In genomic region chr13:30006246-30006645, GRCh38 we compare ENCODE assay signal across 16 cellular contexts.
"Had no signal": no experiment of that assay in that cellular context is flagged by ENCODE, and none has a peak within 500 bp of the region (broad histone marks: within the 10 kb centered on the region; RNA-seq: fewer than 3 reads in every experiment).

No MANE protein-coding gene starts in this region.

- ATAC-seq: activated T-cell treated with anti-CD3 and anti-CD28 coated beads, Interleukin-2, amount 50 U/mL, for 4 hours; gastrocnemius medialis; lower lobe of right lung; sciatic nerve had no signal

- H3K27ac Mint-ChIP-seq: mesothelial cell of epicardium, nephron had no signal

- H3K9me3 ChIP-seq: gastrocnemius medialis, lower lobe of right lung, thoracic aorta, upper lobe of left lung had no signal

- H3K4me1 Mint-ChIP-seq: mesothelial cell of epicardium, nephron had no signal

- H3K9me3 Mint-ChIP-seq: activated T-cell treated with anti-CD3 and anti-CD28 coated beads, Interleukin-2, amount 50 U/mL, for 4 hours; mesothelial cell of epicardium; nephron had no signal

- H3K36me3 Mint-ChIP-seq: mesothelial cell of epicardium had no signal

- H3K36me3 ChIP-seq: gastrocnemius medialis, lower lobe of right lung, thoracic aorta, upper lobe of left lung had no signal

- H3K27ac ChIP-seq: gastrocnemius medialis, lower lobe of right lung, thoracic aorta, upper lobe of left lung had no signal

- H3K4me3 ChIP-seq: gastrocnemius medialis, lower lobe of right lung, smooth muscle cell, thoracic aorta, upper lobe of left lung had no signal

- H3K4me2 ChIP-seq: smooth muscle cell had no signal

- H3K4me1 ChIP-seq: gastrocnemius medialis, lower lobe of right lung, upper lobe of left lung had no signal

- H3K27me3 ChIP-seq: gastrocnemius medialis, upper lobe of left lung had no signal

- H3K4me3 Mint-ChIP-seq: activated T-cell treated with anti-CD3 and anti-CD28 coated beads, Interleukin-2, amount 50 U/mL, for 4 hours; mesothelial cell of epicardium; nephron had no signal

- DNase-seq: activated CD4-positive, alpha-beta T cell treated with anti-CD3 and anti-CD28 coated beads, Interleukin-2, amount 50 U/mL, for 4 hours; activated CD8-positive, alpha-beta memory T cell treated with anti-CD3 and anti-CD28 coated beads, Interleukin-2, amount 50 U/mL, for 4 hours; activated naive CD4-positive, alpha-beta T cell treated with anti-CD3 and anti-CD28 coated beads, Interleukin-2, amount 50 U/mL, for 16 hours; activated T-cell treated with anti-CD3 and anti-CD28 coated beads, Interleukin-2, amount 50 U/mL, for 4 hours; effector CD4-positive, alpha-beta T cell; gastrocnemius medialis; head of caudate nucleus; lower lobe of right lung; stimulated activated CD4-positive, alpha-beta T cell treated with anti-CD3 and anti-CD28 coated beads, Interleukin-4, amount 100 ng/mL, for 1 hour; T1000; upper lobe of left lung had no signal
